Comparison of ENCODE assay signal across 12 cellular contexts in genomic region chr11:126340960-126341709, GRCh38. TPM values are rescaled to one million over a fixed set of nuclear protein-coding genes. Genes with fewer than 3 reads are reported as not detected.
DNase-seq lines count a peak whose midpoint lies in the region; ATAC-seq and TF ChIP-seq lines count a peak whose summit lies in the region.
"Had no signal": no experiment of that assay in that cellular context is flagged by ENCODE, and none has a peak within 500 bp of the region (broad histone marks: within the 10 kb centered on the region; RNA-seq: fewer than 3 reads in every experiment).

No MANE protein-coding gene starts in this region.

- peak overlapping the region; percentile 70 for H3K4me2 ChIP-seq in HCT116 (ENCODE audit: low read length)

- in situ Hi-C loops in ACHN (cut with HindIII; ENCODE audit: low pct_ligation_motif_present, low pct_unique_long_range_greater_than_20kb, low sequenced_read_pairs) = no loop called here

- no peak for ATAC-seq in HCT116
- ATAC-seq in activated CD8-positive, alpha-beta T cell treated with anti-CD3 and anti-CD28 coated beads, Interleukin-2, amount 10 ng/mL, durations not matched to agents 7 days and 5 days = no peak
- ATAC-seq in naive thymus-derived CD8-positive, alpha-beta T cell = no peak
- no peak for ATAC-seq in HG03457 (IDR thresholded peaks at IDR 0.05; ENCODE audit: unreplicated experiment)

- H3K9me3 Mint-ChIP-seq in CD8-positive, alpha-beta memory T cell = no peaks in the 10 kb centered on the region
- H3K9me3 Mint-ChIP-seq in activated CD8-positive, alpha-beta T cell treated with anti-CD3 and anti-CD28 coated beads, Interleukin-2, amount 10 ng/mL, durations not matched to agents 7 days and 5 days (ENCODE audit: insufficient read depth) = no peaks in the 10 kb centered on the region
- no peaks in the 10 kb centered on the region for H3K9me3 Mint-ChIP-seq in naive thymus-derived CD8-positive, alpha-beta T cell

- no peaks in the 10 kb centered on the region for H3K79me2 ChIP-seq in HCT116 (ENCODE audit: insufficient read depth, low read length)

- CTCF ChIA-PET in CD8-positive, alpha-beta memory T cell (lab: Charles Lee) = no interaction called here
- CTCF ChIA-PET in HCT116 (lab: Charles Lee) = no interaction called here
- CTCF ChIA-PET in activated CD8-positive, alpha-beta T cell treated with anti-CD3 and anti-CD28 coated beads, Interleukin-2, amount 10 ng/mL, durations not matched to agents 7 days and 5 days (lab: Charles Lee) = interaction anchor here (1.0 kb wide), 1 partner anchor 140 kb away, joined by 3 read pairs; no protein-coding TSS in a partner anchor
- CTCF ChIA-PET in HEK293T (lab: Yijun Ruan, JAX) = no interaction called here

- no peaks in the 10 kb centered on the region for H3K27me3 ChIP-seq in CD8-positive, alpha-beta memory T cell (ENCODE audit: insufficient read depth, low read length, poor library complexity, severe bottlenecking)
- no peaks in the 10 kb centered on the region for H3K27me3 ChIP-seq in HCT116 (ENCODE audit: insufficient read depth, low read length)
- H3K27me3 ChIP-seq: testis had no signal

- BruUV-seq in HCT116 (replicated peaks; lab: Mats Ljungman, UMichigan) = no TSS peak

- no peak overlapping the region for H3K4me3 ChIP-seq in CD8-positive, alpha-beta memory T cell (ENCODE audit: low read length)
- H3K4me3 ChIP-seq in HCT116 (replicated peaks in 1 of 2; ENCODE audit: low read depth in 1 of 2, low read length in 2 of 2) = no peak overlapping the region
- H3K4me3 ChIP-seq: testis had no signal

- TF ChIP-seq RAD21 in HCT116 (IDR thresholded peaks at IDR 0.05; ENCODE audit: low read depth) = no peak

- H3K27ac ChIP-seq in CD8-positive, alpha-beta memory T cell (ENCODE audit: low read depth, low read length) = no peak overlapping the region
- 0 out of 2 replicates have a peak overlapping the region, but pooled peaks have one; percentile 12 for H3K27ac ChIP-seq in HCT116 (ENCODE audit: low read depth, low read length)

- H3K4me1 Mint-ChIP-seq in CD8-positive, alpha-beta memory T cell = peaks cover 0 to 6% (median 4%) of the 10 kb centered on the region in 3 donors
- peaks cover 28% of the 10 kb centered on the region for H3K4me1 Mint-ChIP-seq in activated CD8-positive, alpha-beta T cell treated with anti-CD3 and anti-CD28 coated beads, Interleukin-2, amount 10 ng/mL, durations not matched to agents 7 days and 5 days (ENCODE audit: low read depth)
- peaks cover 0 to 16% (median 4%) of the 10 kb centered on the region in 4 donors for H3K4me1 Mint-ChIP-seq in naive thymus-derived CD8-positive, alpha-beta T cell

- TF ChIP-seq POLR2A in HCT116 (IDR thresholded peaks at IDR 0.05; ENCODE audit: borderline replicate concordance, extremely low read depth, insufficient read depth, insufficient read length) = no peak

- H3K27me3 Mint-ChIP-seq in CD8-positive, alpha-beta memory T cell = no peaks in the 10 kb centered on the region
- no peaks in the 10 kb centered on the region for H3K27me3 Mint-ChIP-seq in activated CD8-positive, alpha-beta T cell treated with anti-CD3 and anti-CD28 coated beads, Interleukin-2, amount 10 ng/mL, durations not matched to agents 7 days and 5 days (ENCODE audit: low read depth)
- no peaks in the 10 kb centered on the region for H3K27me3 Mint-ChIP-seq in naive thymus-derived CD8-positive, alpha-beta T cell

- no peaks in the 10 kb centered on the region for H3K9me2 ChIP-seq in HCT116 (ENCODE audit: insufficient read depth)

- intact Hi-C loops in HCT116 (cut with micrococcal nuclease) = no loop called here

- POLR2A ChIA-PET in CD8-positive, alpha-beta memory T cell (lab: Charles Lee) = interaction anchor here (0.6 kb wide), 1 partner anchor 42 kb away, joined by 5 read pairs; no protein-coding TSS in a partner anchor
- POLR2A ChIA-PET in HCT116 (lab: Charles Lee) = no interaction called here
- POLR2A ChIA-PET in activated CD8-positive, alpha-beta T cell treated with anti-CD3 and anti-CD28 coated beads, Interleukin-2, amount 10 ng/mL, durations not matched to agents 7 days and 5 days (lab: Charles Lee) = interaction anchor here (1.0 to 1.2 kb wide), 2 partner anchors 13 to 15 kb away, joined by 3 to 4 read pairs; no protein-coding TSS in a partner anchor
- POLR2A ChIA-PET in naive thymus-derived CD8-positive, alpha-beta T cell (lab: Charles Lee) = no interaction called here
- POLR2A ChIA-PET in HEK293T (lab: Yijun Ruan, JAX) = interaction anchor here (1.7 kb wide), 1 partner anchor 14 kb away, joined by 6 read pairs; the partner anchor contains the start of gene ST3GAL4

- no peaks in the 10 kb centered on the region for H3K4me1 ChIP-seq in CD8-positive, alpha-beta memory T cell (ENCODE audit: insufficient read depth, low read length)
- H3K4me1 ChIP-seq in HCT116 (ENCODE audit: control insufficient read depth in 1 of 2, insufficient read depth in 2 of 2, low read length in 2 of 2) = peaks cover 27 to 40% of the 10 kb centered on the region in 2 experiments

- no peaks in the 10 kb centered on the region for H4K20me1 ChIP-seq in HCT116 (ENCODE audit: insufficient read depth)

- H3K36me3 Mint-ChIP-seq in CD8-positive, alpha-beta memory T cell = peaks cover 6 to 94% (median 17%) of the 10 kb centered on the region in 3 donors
- H3K36me3 Mint-ChIP-seq in activated CD8-positive, alpha-beta T cell treated with anti-CD3 and anti-CD28 coated beads, Interleukin-2, amount 10 ng/mL, durations not matched to agents 7 days and 5 days (ENCODE audit: low read depth) = peaks cover 38% of the 10 kb centered on the region
- peaks cover 0 to 63% (median 16%) of the 10 kb centered on the region in 3 donors for H3K36me3 Mint-ChIP-seq in naive thymus-derived CD8-positive, alpha-beta T cell

- peak overlapping the region in 1 of 7 donors; percentile 12 for H3K4me3 Mint-ChIP-seq in CD8-positive, alpha-beta memory T cell
- H3K4me3 Mint-ChIP-seq in activated CD8-positive, alpha-beta T cell treated with anti-CD3 and anti-CD28 coated beads, Interleukin-2, amount 10 ng/mL, durations not matched to agents 7 days and 5 days = no peak overlapping the region
- H3K4me3 Mint-ChIP-seq in naive thymus-derived CD8-positive, alpha-beta T cell = no peak overlapping the region

- peak overlapping the region; percentile 28; the same call in 1 of the 2 replicates for H3K9ac ChIP-seq in HCT116 (ENCODE audit: low read length)

- no peak for TF ChIP-seq CTCF in HCT116 (IDR thresholded peaks at IDR 0.05 in 2 of 3, conservative IDR thresholded peaks at IDR 0.05 in 1 of 3; ENCODE audit: borderline replicate concordance in 1 of 3, insufficient read depth in 1 of 3, low read depth in 2 of 3, low read length in 2 of 3)

- no peaks in the 10 kb centered on the region for H3K9me3 ChIP-seq in CD8-positive, alpha-beta memory T cell (ENCODE audit: low read length)
- no peaks in the 10 kb centered on the region for H3K9me3 ChIP-seq in HCT116 (ENCODE audit: control insufficient read depth in 1 of 2, insufficient read depth in 1 of 2, low read depth in 1 of 2, low read length in 2 of 2)
- H3K9me3 ChIP-seq: testis had no signal

- no peak overlapping the region for H2AFZ ChIP-seq in HCT116 (ENCODE audit: low read depth, low read length, poor library complexity, severe bottlenecking)

- RAD21 ChIA-PET in HCT116 (lab: Charles Lee; ENCODE audit: low non-redundant PET in 1 of 2, low total read pairs in 2 of 2, uncharacterized antibody in 2 of 2, unreplicated experiment in 2 of 2) = no interaction called here

- H3K27ac Mint-ChIP-seq in CD8-positive, alpha-beta memory T cell = peak overlapping the region in 7 of 8 donors; percentile 35 to 85 (median 75)
- H3K27ac Mint-ChIP-seq in activated CD8-positive, alpha-beta T cell treated with anti-CD3 and anti-CD28 coated beads, Interleukin-2, amount 10 ng/mL, durations not matched to agents 7 days and 5 days = peak overlapping the region; percentile 52
- peak overlapping the region in 6 of 10 donors; percentile 1 to 67 (median 24) for H3K27ac Mint-ChIP-seq in naive thymus-derived CD8-positive, alpha-beta T cell

- DNase-seq in CD8-positive, alpha-beta memory T cell = no peak
- DNase-seq in HCT116 (ENCODE audit: low read depth, low spot score) = no peak
- DNase-seq in activated CD8-positive, alpha-beta T cell treated with anti-CD3 and anti-CD28 coated beads, Interleukin-2, amount 10 ng/mL, durations not matched to agents 7 days and 5 days = no peak
- DNase-seq in naive thymus-derived CD8-positive, alpha-beta T cell = no peak
- no peak for DNase-seq in ACHN
- no peak for DNase-seq in HEK293T (ENCODE audit: extremely low spot score)
- no peak for DNase-seq in foreskin melanocyte
- DNase-seq: activated gamma-delta T cell, cerebellar nuclear complex, SHP77 treated with DMSO at 0.1 percent for 48 hours, testis had no signal

- H3K36me3 ChIP-seq in CD8-positive, alpha-beta memory T cell (ENCODE audit: insufficient read depth, low read length) = peaks cover 25% of the 10 kb centered on the region
- no peaks in the 10 kb centered on the region for H3K36me3 ChIP-seq in HCT116 (ENCODE audit: control insufficient read depth in 1 of 2, insufficient read depth in 2 of 2, low read length in 2 of 2)

TF ChIP-seq in HEK293T, 16 proteins besides CTCF, POLR2A, EP300 and RAD21 (continues in another document):
- TF ChIP-seq TARDBP (IDR thresholded peaks at IDR 0.05) (no peak), FOXM1 (IDR thresholded peaks at IDR 0.05; ENCODE audit: borderline replicate concordance) (no peak), FOXK2 (IDR thresholded peaks at IDR 0.05) (no peak)

RNA-seq across cellular contexts. Expression of gene ST3GAL4, which starts 14.4 kb away (rescaled TPM):
- total RNA-seq in CD8-positive, alpha-beta memory T cell = 10 to 100 TPM; 11.0 to 12.5 TPM
- polyA plus RNA-seq in CD8-positive, alpha-beta memory T cell = 8.3 TPM
- 13.1 TPM for total RNA-seq in HCT116 (2021; ENCODE audit: unreplicated experiment)
- 13.6 and 14.7 TPM in 2 replicates for polyA plus RNA-seq in HCT116 (2012)
- 10 to 100 TPM; 10.3 to 11.8 TPM for total RNA-seq in activated CD8-positive, alpha-beta T cell treated with anti-CD3 and anti-CD28 coated beads, Interleukin-2, amount 10 ng/mL, durations not matched to agents 7 days and 5 days
- 1 to 10 TPM; 1.1 to 1.9 TPM for total RNA-seq in naive thymus-derived CD8-positive, alpha-beta T cell
- polyA plus RNA-seq in naive thymus-derived CD8-positive, alpha-beta T cell = 1 to 10 TPM; 2.1 to 6.6 (median 2.7) TPM

RNA-seq across cellular contexts. Expression of gene DCPS, which starts 37.3 kb away (rescaled TPM):
- 10 to 100 TPM; 40.0 to 42.4 TPM for total RNA-seq in CD8-positive, alpha-beta memory T cell
- 59.6 TPM for polyA plus RNA-seq in CD8-positive, alpha-beta memory T cell
- total RNA-seq in HCT116 (2021; ENCODE audit: unreplicated experiment) = 25.6 TPM
- polyA plus RNA-seq in HCT116 (2012) = 32.0 and 34.0 TPM in 2 replicates
- 10 to 100 TPM; 21.8 to 22.5 TPM for total RNA-seq in activated CD8-positive, alpha-beta T cell treated with anti-CD3 and anti-CD28 coated beads, Interleukin-2, amount 10 ng/mL, durations not matched to agents 7 days and 5 days
- 10 to 100 TPM; 13.9 to 17.4 TPM for total RNA-seq in naive thymus-derived CD8-positive, alpha-beta T cell
- 10 to 100 TPM; 36.7 to 47.2 (median 37.3) TPM for polyA plus RNA-seq in naive thymus-derived CD8-positive, alpha-beta T cell

RNA-seq across cellular contexts. Expression of gene TIRAP, which starts 58.2 kb away (rescaled TPM):
- total RNA-seq in CD8-positive, alpha-beta memory T cell = 10 to 100 TPM; 10.6 to 11.3 TPM
- polyA plus RNA-seq in CD8-positive, alpha-beta memory T cell = 13.0 TPM
- 10.8 TPM for total RNA-seq in HCT116 (2021; ENCODE audit: unreplicated experiment)
- 8.3 and 9.0 TPM in 2 replicates for polyA plus RNA-seq in HCT116 (2012)
- 10 to 100 TPM; 15.3 to 15.4 TPM for total RNA-seq in activated CD8-positive, alpha-beta T cell treated with anti-CD3 and anti-CD28 coated beads, Interleukin-2, amount 10 ng/mL, durations not matched to agents 7 days and 5 days
- total RNA-seq in naive thymus-derived CD8-positive, alpha-beta T cell = 10 to 100 TPM; 19.0 to 22.1 TPM
- 10 to 100 TPM in 1 of 3 donors, 1 to 10 TPM in 2; 7.4 to 11.6 (median 8.3) TPM for polyA plus RNA-seq in naive thymus-derived CD8-positive, alpha-beta T cell

Comparison
In these comparisons a context has a peak if more than half of its experiments do, and no peak if none do; other contexts are left out.
1. H3K27ac Mint-ChIP-seq: peak in every context shown above with its lines; median percentile 75 in CD8-positive, alpha-beta memory T cell; 52 in activated CD8-positive, alpha-beta T cell treated with anti-CD3 and anti-CD28 coated beads, Interleukin-2, amount 10 ng/mL, durations not matched to agents 7 days and 5 days; 24 in naive thymus-derived CD8-positive, alpha-beta T cell.
2. POLR2A ChIA-PET loops: an anchor here in CD8-positive, alpha-beta memory T cell (0.6 kb wide), activated CD8-positive, alpha-beta T cell treated with anti-CD3 and anti-CD28 coated beads, Interleukin-2, amount 10 ng/mL, durations not matched to agents 7 days and 5 days (1.0 to 1.2 kb wide) and HEK293T (1.7 kb wide); none called in HCT116 and naive thymus-derived CD8-positive, alpha-beta T cell.